In genomic region chr10:122464575-122464974, GRCh38 we compare ENCODE assay signal across 38 cellular contexts. TPM values are rescaled to one million over a fixed set of nuclear protein-coding genes. Genes with fewer than 3 reads are reported as not detected.
A peak's percentile ranks its signal among the peaks of the same experiment; 100 is the strongest.
DNase-seq lines count a peak whose midpoint lies in the region; ATAC-seq lines count a peak whose summit lies in the region.
"Had no signal": no experiment of that assay in that cellular context is flagged by ENCODE, and none has a peak within 500 bp of the region (broad histone marks: within the 10 kb centered on the region; RNA-seq: fewer than 3 reads in every experiment).

No MANE protein-coding gene starts in this region.

- no peak for ATAC-seq in GM19463 (IDR thresholded peaks at IDR 0.05; ENCODE audit: unreplicated experiment)
- ATAC-seq: activated T-cell treated with anti-CD3 and anti-CD28 coated beads, Interleukin-2, amount 50 U/mL, for 72 hours; body of pancreas; foreskin keratinocyte had no signal

- peak overlapping the region; percentile 86 for H3K4me3 ChIP-seq in ACC112 (ENCODE audit: low read depth, low read length)
- H3K4me3 ChIP-seq: body of pancreas, colonic mucosa, hepatocyte, MG63, ovary, testis had no signal

- peaks cover 62% of the 10 kb centered on the region for H3K4me1 ChIP-seq in ACC112 (ENCODE audit: control insufficient read depth, insufficient read depth, low read length, unreplicated experiment)

- DNase-seq in DMS53 treated with DMSO at 0.1 percent for 48 hours (lab: John Stamatoyannopoulos, UW; ENCODE audit: unreplicated experiment) (peak; percentile 28), myocyte (ENCODE audit: low read depth) (peak; percentile 47), NCI-H2227 treated with DMSO at 0.1 percent for 48 hours (lab: John Stamatoyannopoulos, UW) (no peak), NCI-H128 (lab: John Stamatoyannopoulos, UW; ENCODE audit: unreplicated experiment) (no peak)
- no peak for DNase-seq in activated T-cell treated with anti-CD3 and anti-CD28 coated beads, Interleukin-2, amount 50 U/mL, for 1 hour
- DNase-seq: activated CD4-positive, alpha-beta T cell treated with anti-CD3 and anti-CD28 coated beads, Interleukin-2, amount 10 ng/mL, durations not matched to agents 24 days and 14 days; activated naive CD4-positive, alpha-beta T cell treated with Interleukin-2 at 50 U/mL for 16 hours; activated T-cell treated with anti-CD3 and anti-CD28 coated beads, Interleukin-2, amount 50 U/mL, for 72 hours; body of pancreas; colonic mucosa; effector memory CD4-positive, alpha-beta T cell; foreskin keratinocyte; KBM-7; MG63; NCI-H1417 treated with DMSO at 0.1 percent for 48 hours; NCI-H2081; NCI-H345; NCI-H82; OCI-M1; retina; SIG-M5; stimulated activated CD4-positive, alpha-beta T cell treated with anti-CD3 and anti-CD28 coated beads, Interleukin-12 subunit alpha, Interleukin-12 subunit beta, amount 100 ng/mL, for 4 hours; stimulated activated CD4-positive, alpha-beta T cell treated with anti-CD3 and anti-CD28 coated beads, Interleukin-4, amount 100 ng/mL, for 1 hour; SW 1271; T-helper 9 cell; testis; WERI-Rb-1 had no signal

- H3K27me3 ChIP-seq in ACC112 (ENCODE audit: insufficient read depth, low read length): no peaks in the 10 kb centered on the region
- H3K27me3 ChIP-seq: body of pancreas, foreskin keratinocyte, MG63, ovary, testis, vagina had no signal

- peaks cover 72% of the 10 kb centered on the region for H3K79me2 ChIP-seq in ACC112 (ENCODE audit: control insufficient read depth, insufficient read depth, low read length, unreplicated experiment)
- H3K79me2 ChIP-seq: hepatocyte had no signal

- no peak overlapping the region for H3K27ac ChIP-seq in ACC112 (ENCODE audit: low read depth, low read length)
- peak overlapping the region; percentile 91 for H3K27ac ChIP-seq in cingulate gyrus (ENCODE audit: low read depth, low read length)
- H3K27ac ChIP-seq: body of pancreas, C4-2B, colonic mucosa, foreskin keratinocyte, hepatocyte, testis had no signal

- 0 out of 2 replicates have a peak, but pooled peaks cover 8% of the 10 kb centered on the region for H3K36me3 ChIP-seq in ACC112 (ENCODE audit: insufficient read depth, low read length)
- H3K36me3 ChIP-seq: colonic mucosa, MG63, ovary, vagina, WERI-Rb-1 had no signal

- H2AFZ ChIP-seq in ACC112 (ENCODE audit: low read length, unreplicated experiment): no peak overlapping the region
- H2AFZ ChIP-seq: hepatocyte had no signal

RNA-seq across cellular contexts. Expression of gene HTRA1, which starts 3.2 kb away (rescaled TPM):
- total RNA-seq in myocyte: 1,617 and 1,959 TPM in 2 replicates
- polyA plus RNA-seq in myocyte (2012): 989 TPM
- total RNA-seq: activated CD4-positive, alpha-beta T cell treated with anti-CD3 and anti-CD28 coated beads, Interleukin-2, amount 10 ng/mL, durations not matched to agents 24 days and 14 days; activated T-cell treated with anti-CD3 and anti-CD28 coated beads, Interleukin-2, amount 50 U/mL, for 72 hours; natural killer cell treated with Interleukin-12 subunit alpha and Interleukin-12 subunit beta and Interleukin-15 and Interleukin-18, amount 100 ng/mL, for 72 hours had no signal

RNA-seq across cellular contexts. Expression of gene ARMS2, which starts 10.1 kb away (rescaled TPM):
- total RNA-seq in myocyte: 0.88 TPM in 1 of 2 replicates, not detected in the other
- polyA plus RNA-seq in myocyte (2012): 1.3 TPM
- total RNA-seq: activated CD4-positive, alpha-beta T cell treated with anti-CD3 and anti-CD28 coated beads, Interleukin-2, amount 10 ng/mL, durations not matched to agents 24 days and 14 days; activated T-cell treated with anti-CD3 and anti-CD28 coated beads, Interleukin-2, amount 50 U/mL, for 72 hours; body of pancreas; colonic mucosa; Daoy; foreskin keratinocyte; hepatocyte; natural killer cell treated with Interleukin-12 subunit alpha and Interleukin-12 subunit beta and Interleukin-15 and Interleukin-18, amount 100 ng/mL, for 72 hours; ovary; vagina had no signal
- polyA plus RNA-seq: adipose tissue, esophagus, foreskin keratinocyte, hepatocyte, ovary had no signal

Comparison
In these comparisons a context has a peak if more than half of its experiments do, and no peak if none do; other contexts are left out.
1. DNase-seq: peak in DMS53 treated with DMSO at 0.1 percent for 48 hours (single experiment) and myocyte (single experiment); none in activated T-cell treated with anti-CD3 and anti-CD28 coated beads, Interleukin-2, amount 50 U/mL, for 1 hour (single experiment), NCI-H2227 treated with DMSO at 0.1 percent for 48 hours (single experiment) and NCI-H128 (single experiment).